17 cellular contexts compared by ENCODE assay signal in genomic region chr15:94840794-94841587, GRCh38.
DNase-seq lines count a peak whose midpoint lies in the region; ATAC-seq and TF ChIP-seq lines count a peak whose summit lies in the region.
"Had no signal": no experiment of that assay in that cellular context is flagged by ENCODE, and none has a peak within 500 bp of the region (broad histone marks: within the 10 kb centered on the region; RNA-seq: fewer than 3 reads in every experiment).

No MANE protein-coding gene starts in this region.

- H3K9me3 ChIP-seq in adipocyte (ENCODE audit: control insufficient read depth, low read length) (no peaks in the 10 kb centered on the region), fibroblast of lung (ENCODE audit: control insufficient read depth, insufficient read depth, low read depth, low read length) (no peaks in the 10 kb centered on the region), trophoblast cell (ENCODE audit: insufficient read depth, low read depth, low read length) (no peaks in the 10 kb centered on the region)
- H3K9me3 ChIP-seq: SK-N-SH had no signal

- no peak for ATAC-seq in HG03521 (IDR thresholded peaks at IDR 0.05; ENCODE audit: unreplicated experiment)
- ATAC-seq in stimulated activated naive CD8-positive, alpha-beta T cell treated with anti-CD3 and anti-CD28 coated beads, Interleukin-15, Interleukin-2, amounts not matched to agents 100 U/mL and 50 U/mL, for 24 hours = no peak
- ATAC-seq: body of pancreas; natural killer cell treated with Interleukin-12 subunit alpha and Interleukin-12 subunit beta and Interleukin-15 and Interleukin-18, amount 100 ng/mL, for 72 hours; stimulated activated naive B cell treated with anti-CD40 and anti-IgM and Interleukin-4, amounts not matched to agents 10 μg/mL and 1 μg/mL and 100 μg/mL, for 72 hours had no signal

- H3K36me3 ChIP-seq in adipocyte (ENCODE audit: control insufficient read depth, insufficient read depth, low read length, severe bottlenecking) (no peaks in the 10 kb centered on the region), fibroblast of lung (ENCODE audit: control insufficient read depth, insufficient read depth, low read length) (no peaks in the 10 kb centered on the region), trophoblast cell (ENCODE audit: control insufficient read depth in 1 of 2, insufficient read depth in 2 of 2, low read length in 2 of 2) (no peaks in the 10 kb centered on the region)
- H3K36me3 ChIP-seq: left ventricle myocardium inferior had no signal

- H3K27me3 ChIP-seq in adipocyte (replicated peaks; ENCODE audit: control insufficient read depth, insufficient read depth, low read length) (no peaks in the 10 kb centered on the region), fibroblast of lung (ENCODE audit: control insufficient read depth, insufficient read depth, low read length) (no peaks in the 10 kb centered on the region), trophoblast cell (ENCODE audit: insufficient read depth, low read length) (no peaks in the 10 kb centered on the region)
- H3K27me3 ChIP-seq: body of pancreas had no signal

- H2BK120ac ChIP-seq in trophoblast cell (ENCODE audit: insufficient read depth, low read length, poor library complexity) = peak overlapping the region; percentile 15

- no peak overlapping the region for H4K12ac ChIP-seq in trophoblast cell (ENCODE audit: low read depth, low read length)

- H3K4me2 ChIP-seq in fibroblast of lung (ENCODE audit: extremely low read depth, insufficient read depth, low read length) (no peak overlapping the region), trophoblast cell (ENCODE audit: low read length) (no peak overlapping the region)
- H3K4me2 ChIP-seq: SK-N-SH had no signal

- peaks cover 4% of the 10 kb centered on the region for H3K4me1 ChIP-seq in adipocyte (ENCODE audit: control insufficient read depth, insufficient read depth, low read length)
- H3K4me1 ChIP-seq in fibroblast of lung (ENCODE audit: control insufficient read depth, extremely low read depth, insufficient read depth, low read length) = no peaks in the 10 kb centered on the region
- peaks cover 2 to 3% of the 10 kb centered on the region in 2 experiments for H3K4me1 ChIP-seq in trophoblast cell (ENCODE audit: control insufficient read depth in 1 of 2, insufficient read depth in 2 of 2, low read length in 2 of 2)

- no peaks in the 10 kb centered on the region for H4K20me1 ChIP-seq in fibroblast of lung (ENCODE audit: control insufficient read depth, extremely low read depth, insufficient read depth, low read length)

- WGBS in trophoblast cell (ENCODE audit: extremely low coverage, insufficient coverage, insufficient read length) = no CpG with 5 or more reads among the region's 8 CpGs

- H3K4me3 ChIP-seq in adipocyte (ENCODE audit: low read length) = no peak overlapping the region
- H3K4me3 ChIP-seq in fibroblast of lung (replicated peaks in 1 of 4; ENCODE audit: control extremely low read depth in 1 of 4, insufficient read depth in 1 of 4, low read depth in 3 of 4, low read length in 4 of 4) = no peak overlapping the region
- no peak overlapping the region for H3K4me3 ChIP-seq in trophoblast cell (ENCODE audit: low read depth, low read length)
- H3K4me3 ChIP-seq: body of pancreas, left ventricle myocardium inferior had no signal

- no peaks in the 10 kb centered on the region for H3K79me2 ChIP-seq in fibroblast of lung (ENCODE audit: control insufficient read depth, insufficient read depth, low read length)
- no peaks in the 10 kb centered on the region for H3K79me2 ChIP-seq in trophoblast cell (ENCODE audit: control insufficient read depth, insufficient read depth, low read length, poor library complexity)

- no peak overlapping the region for H3K4ac ChIP-seq in trophoblast cell (ENCODE audit: low read depth, low read length)

- H3K27ac ChIP-seq in fibroblast of lung (ENCODE audit: insufficient read depth, low read length) = no peak overlapping the region
- H3K27ac ChIP-seq in trophoblast cell (ENCODE audit: low read depth, low read length) = no peak overlapping the region
- H3K27ac ChIP-seq: body of pancreas, left ventricle myocardium inferior had no signal

- H2BK12ac ChIP-seq in trophoblast cell (ENCODE audit: low read length) = peak overlapping the region; percentile 15

- DNase-seq in AG20443 (ENCODE audit: low spot score) (peak; percentile 41), adipocyte (ENCODE audit: low read depth) (no peak), fibroblast of lung (ENCODE audit: low read depth in 2 of 2) (peak; percentile 47 to 86), trophoblast cell (no peak), T-helper 9 cell (no peak), NCI-H1417 (lab: John Stamatoyannopoulos, UW) (no peak)
- no peak for DNase-seq in stimulated activated naive CD8-positive, alpha-beta T cell treated with anti-CD3 and anti-CD28 coated beads, Interleukin-15, Interleukin-2, amounts not matched to agents 100 U/mL and 50 U/mL, for 24 hours
- DNase-seq: activated gamma-delta T cell; body of pancreas; hypothalamus; left ventricle myocardium inferior; NCI-H1092; NCI-H446; SK-N-SH; stimulated activated naive B cell treated with anti-CD40 and anti-IgM and Interleukin-4, amounts not matched to agents 10 μg/mL and 1 μg/mL and 100 μg/mL, for 72 hours had no signal

- no peak for TF ChIP-seq CTCF in fibroblast of lung (conservative IDR thresholded peaks at IDR 0.05 in 1 of 2, IDR thresholded peaks at IDR 0.05 in 1 of 2; ENCODE audit: low read depth in 1 of 2, low read length in 2 of 2)

- peaks cover 18% of the 10 kb centered on the region for H3K79me1 ChIP-seq in trophoblast cell (ENCODE audit: low read length)

- H4K8ac ChIP-seq in trophoblast cell (ENCODE audit: low read depth, low read length) = no peak overlapping the region

- no peak overlapping the region for H2BK5ac ChIP-seq in trophoblast cell (ENCODE audit: low read depth, low read length, poor library complexity)

- H3K9ac ChIP-seq in adipocyte (ENCODE audit: low read length) (peak overlapping the region; percentile 2), fibroblast of lung (ENCODE audit: insufficient read depth, low read length) (no peak overlapping the region), trophoblast cell (ENCODE audit: low read length) (no peak overlapping the region)
- H3K9ac ChIP-seq: SK-N-SH had no signal

- peak overlapping the region; percentile 62 for H3K14ac ChIP-seq in trophoblast cell (ENCODE audit: low read length)

- H4K91ac ChIP-seq in trophoblast cell (ENCODE audit: low read depth, low read length) = peak overlapping the region; percentile 2

- no peak overlapping the region for H2AK5ac ChIP-seq in trophoblast cell (ENCODE audit: low read length)

- no peak overlapping the region for H3K23ac ChIP-seq in trophoblast cell (ENCODE audit: low read length)

- H3K18ac ChIP-seq in trophoblast cell (ENCODE audit: low read length) = no peak overlapping the region

- no peak overlapping the region for H2AFZ ChIP-seq in fibroblast of lung (ENCODE audit: low read length)
- no peak overlapping the region for H2AFZ ChIP-seq in trophoblast cell (ENCODE audit: insufficient read depth, low read length, poor library complexity)

Comparison
In these comparisons a context has a peak if more than half of its experiments do, and no peak if none do; other contexts are left out.
1. DNase-seq: peak in AG20443 (single experiment) and fibroblast of lung (2 of 2); none in adipocyte (single experiment), trophoblast cell (0 of 2), stimulated activated naive CD8-positive, alpha-beta T cell treated with anti-CD3 and anti-CD28 coated beads, Interleukin-15, Interleukin-2, amounts not matched to agents 100 U/mL and 50 U/mL, for 24 hours (single experiment), T-helper 9 cell (single experiment) and NCI-H1417 (0 of 3).